In the genomic region with DNA sequence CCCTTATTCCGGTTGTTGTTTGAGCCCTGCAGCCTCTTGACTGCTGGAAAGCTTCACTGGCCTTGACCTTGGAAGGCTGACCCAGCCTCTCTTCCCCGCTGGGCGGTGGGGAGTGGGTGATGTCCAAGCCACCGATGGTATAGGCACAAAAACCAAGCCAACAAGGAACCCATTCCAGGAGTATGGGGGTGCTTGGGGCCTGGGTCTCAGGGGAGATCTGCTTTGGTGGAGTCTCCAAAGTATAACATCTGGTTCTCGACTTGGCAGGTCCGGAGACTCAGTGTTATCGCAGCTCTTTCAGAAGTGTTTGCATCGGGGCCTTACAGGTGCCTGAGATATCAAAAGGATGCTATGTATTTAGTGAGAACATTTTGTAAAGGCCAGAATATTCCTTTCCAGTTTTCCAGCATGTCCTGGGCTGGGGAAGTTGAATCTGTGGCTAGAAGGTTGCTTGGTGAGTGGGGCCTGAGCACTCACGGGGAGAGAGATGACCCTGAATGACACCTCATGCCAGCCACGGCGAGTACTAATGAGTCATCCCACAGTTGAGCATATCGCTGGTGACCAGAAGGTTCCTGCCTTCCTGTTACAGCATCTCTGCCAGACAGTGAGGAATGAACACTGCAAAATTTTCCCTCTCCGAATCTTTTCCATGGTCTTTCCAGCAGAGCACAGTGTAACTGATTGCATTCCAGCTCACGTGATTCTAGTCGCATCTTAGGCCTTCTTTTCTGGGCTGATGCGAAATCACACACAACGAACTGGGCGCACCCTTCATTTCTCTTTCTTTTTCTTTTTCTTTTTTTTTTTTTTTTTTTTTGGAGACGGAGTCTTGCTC, we compare ENCODE assay signal across 10 cellular contexts.
DNase-seq lines count a peak whose midpoint lies in the region; ATAC-seq, FAIRE-seq and TF ChIP-seq lines count a peak whose summit lies in the region.
"Had no signal": no experiment of that assay in that cellular context is flagged by ENCODE, and none has a peak within 500 bp of the region (broad histone marks: within the 10 kb centered on the region; RNA-seq: fewer than 3 reads in every experiment).

No MANE protein-coding gene starts in this region.

- H3K4me1 Mint-ChIP-seq in naive thymus-derived CD8-positive, alpha-beta T cell: peaks cover 6 to 17% (median 13%) of the 10 kb centered on the region in 4 donors

- H3K4me2 ChIP-seq in K562 (ENCODE audit: insufficient read depth, low read length): peak overlapping the region; percentile 97

- H3K4me1 ChIP-seq in K562 (replicated peaks in 1 of 2; ENCODE audit: control insufficient read depth in 2 of 2, insufficient read depth in 2 of 2, low read length in 2 of 2): peaks cover 63 to 72% of the 10 kb centered on the region in 2 experiments
- peaks cover 8% of the 10 kb centered on the region for H3K4me1 ChIP-seq in mesodermal cell (ENCODE audit: control insufficient read depth, insufficient read depth, low read length, poor library complexity, severe bottlenecking)
- no peaks in the 10 kb centered on the region for H3K4me1 ChIP-seq in uterus

- H3K4me3 Mint-ChIP-seq in naive thymus-derived CD8-positive, alpha-beta T cell: no peak overlapping the region

- no peak; a peak in 2 of 4 replicates for TF ChIP-seq RAD21 in K562 (CRISPR knock-in tag; conservative IDR thresholded peaks at IDR 0.05 in 1 of 2, IDR thresholded peaks at IDR 0.05 in 1 of 2)

- H3K27ac ChIP-seq in K562 (ENCODE audit: extremely low read depth, low read depth, low read length): peak overlapping the region; percentile 98
- peak overlapping the region; percentile 7 for H3K27ac ChIP-seq in mesodermal cell (ENCODE audit: low read depth, low read length, severe bottlenecking)
- no peak overlapping the region for H3K27ac ChIP-seq in uterus
- H3K27ac ChIP-seq: transverse colon had no signal

- BruUV-seq in K562 (replicated peaks; lab: Mats Ljungman, UMichigan): TSS peak; percentile 82

- H3K36me3 ChIP-seq in K562 (ENCODE audit: control insufficient read depth, insufficient read depth, low read length): peaks cover 3% of the 10 kb centered on the region; the same call in 1 of the 3 replicates
- H3K36me3 ChIP-seq in mesodermal cell (ENCODE audit: control insufficient read depth, insufficient read depth, low read length): no peaks in the 10 kb centered on the region
- no peaks in the 10 kb centered on the region for H3K36me3 ChIP-seq in uterus
- H3K36me3 ChIP-seq: transverse colon had no signal

- H3K27me3 ChIP-seq in K562 (ENCODE audit: control insufficient read depth in 2 of 2, insufficient read depth in 2 of 2, low read length in 2 of 2) (no peaks in the 10 kb centered on the region), uterus (no peaks in the 10 kb centered on the region)
- H3K27me3 ChIP-seq: transverse colon had no signal

- peak overlapping the region; percentile 36 for H3K4me3 ChIP-seq in K562
- no peak overlapping the region for H3K4me3 ChIP-seq in mesodermal cell (ENCODE audit: extremely low read depth, insufficient read depth, low read length, poor library complexity, severe bottlenecking)
- no peak overlapping the region for H3K4me3 ChIP-seq in uterus
- H3K4me3 ChIP-seq: transverse colon had no signal

- POLR2A ChIA-PET in K562 (lab: Yijun Ruan, JAX): interaction anchor here (0.6 to 3.3 kb wide), 19 partner anchors 9 to 480 kb away, joined by 3 to 22 read pairs (median 4); partner anchors contain the start of genes TMEM242 and ZDHHC14
- POLR2A ChIA-PET in naive thymus-derived CD8-positive, alpha-beta T cell (lab: Charles Lee): no interaction called here

- no peak; a peak in 1 of 6 replicates for TF ChIP-seq CTCF in K562 (IDR thresholded peaks at IDR 0.05 in 2 of 3, conservative IDR thresholded peaks at IDR 0.05 in 1 of 3; ENCODE audit: insufficient read depth in 2 of 3, low read depth in 1 of 3, low read length in 3 of 3)
- TF ChIP-seq CTCF in uterus (IDR thresholded peaks at IDR 0.05): no peak

- H2AFZ ChIP-seq in K562 (ENCODE audit: low read depth, low read length): peak overlapping the region; percentile 85

- peak overlapping the region in 1 of 10 donors; percentile 37 for H3K27ac Mint-ChIP-seq in naive thymus-derived CD8-positive, alpha-beta T cell

- DNase-seq in COLO668 (lab: John Stamatoyannopoulos, UW; ENCODE audit: unreplicated experiment): peak; percentile 7
- peak; percentile 78 for DNase-seq in KBM-7
- DNase-seq in K562 (ENCODE audit: extremely low read depth in 1 of 4, low spot score in 3 of 4): peak; percentile 94 to 97 (median 96)
- DNase-seq in uterus: no peak
- no peak for DNase-seq in naive thymus-derived CD8-positive, alpha-beta T cell
- no peak for DNase-seq in NCI-H446 treated with DMSO at 0.1 percent for 48 hours (lab: John Stamatoyannopoulos, UW)
- DNase-seq: retina, transverse colon had no signal

- no peaks in the 10 kb centered on the region for H3K36me3 Mint-ChIP-seq in naive thymus-derived CD8-positive, alpha-beta T cell

- in situ Hi-C loops in KBM-7 (cut with MboI; ENCODE audit: low pct_unique_long_range_greater_than_20kb, low sequenced_read_pairs) (no loop called here), K562 (cut with MboI) (no loop called here)

- no peaks in the 10 kb centered on the region for H3K9me3 Mint-ChIP-seq in naive thymus-derived CD8-positive, alpha-beta T cell

- ATAC-seq in K562: peak; percentile 83
- ATAC-seq in GM18873 (IDR thresholded peaks at IDR 0.05; ENCODE audit: low FRiP score, unreplicated experiment): no peak
- no peak for ATAC-seq in naive thymus-derived CD8-positive, alpha-beta T cell

- FAIRE-seq in K562 (lab: Jason Lieb, UNC): peak; percentile 97

- CTCF ChIA-PET in K562 (lab: Yijun Ruan, JAX; ENCODE audit: low intra/inter-chr PET ratio): interaction anchor here (0.7 kb wide), 1 partner anchor 24 kb away, joined by 3 read pairs; no protein-coding TSS in a partner anchor

- H3K9ac ChIP-seq in K562 (ENCODE audit: insufficient read depth in 1 of 2, low read depth in 2 of 2, low read length in 2 of 2): peak overlapping the region; percentile 85 to 95

- WGBS in K562 (ENCODE audit: insufficient coverage, low coverage, missing lambda C conversion rate): 4% methylated on average over 17 of the region's 19 CpGs
- 80 to 84% methylated on average over 14 to 15 of the region's 19 CpGs for WGBS in mesodermal cell (ENCODE audit: insufficient coverage in 2 of 2), 2 experiments

- peak; percentile 99 for TF ChIP-seq EP300 in K562 (IDR thresholded peaks at IDR 0.05; ENCODE audit: low read length)

- intact Hi-C loops in K562 (cut with micrococcal nuclease): loop anchor here (2.0 to 10.0 kb wide), 5 partner anchors 54 to 1870 kb away; partner anchors contain the start of gene ZDHHC14
- intact Hi-C loops in uterus (cut with DNase I; ENCODE audit: low total_unique reads): no loop called here

- H3K9me3 ChIP-seq in K562 (replicated peaks; ENCODE audit: control insufficient read depth, insufficient read depth, low read depth, low read length) (no peaks in the 10 kb centered on the region), mesodermal cell (ENCODE audit: control insufficient read depth, low read length) (no peaks in the 10 kb centered on the region), uterus (no peaks in the 10 kb centered on the region)
- H3K9me3 ChIP-seq: transverse colon had no signal

- TF ChIP-seq POLR2A in K562 (conservative IDR thresholded peaks at IDR 0.05) (peak; percentile 73), uterus (IDR thresholded peaks at IDR 0.05) (no peak)

- peaks cover 61% of the 10 kb centered on the region for H3K79me2 ChIP-seq in K562 (ENCODE audit: control insufficient read depth, insufficient read depth, low read length)

- H4K20me1 ChIP-seq in K562 (replicated peaks; ENCODE audit: control insufficient read depth, insufficient read depth, low read length): no peaks in the 10 kb centered on the region

- H3K27me3 Mint-ChIP-seq in naive thymus-derived CD8-positive, alpha-beta T cell: peaks cover 0 to 2% (median 0%) of the 10 kb centered on the region in 5 donors

- H3K9me1 ChIP-seq in K562 (ENCODE audit: control insufficient read depth, insufficient read depth, low read length): no peaks in the 10 kb centered on the region

TF ChIP-seq in K562, 482 proteins besides CTCF, POLR2A, EP300 and RAD21 (continues in another document):
- TF ChIP-seq FIP1L1 (IDR thresholded peaks at IDR 0.05; ENCODE audit: low read depth, low read length, poor library complexity, severe bottlenecking) (no peak), RCOR1 (IDR thresholded peaks at IDR 0.05; ENCODE audit: borderline replicate concordance in 1 of 2, low read depth in 2 of 2, low read length in 2 of 2) (peak; percentile 64 to 93; a peak in 3 of 4 replicates), ZNF316 (IDR thresholded peaks at IDR 0.05) (peak; percentile 89), POLR3G (IDR thresholded peaks at IDR 0.05; ENCODE audit: extremely low read depth, insufficient read length, insufficient replicate concordance) (no peak), TAL1 (IDR thresholded peaks at IDR 0.05) (peak; percentile 95), THAP7 (CRISPR knock-in tag; IDR thresholded peaks at IDR 0.05) (no peak), PYGO2 (tag; IDR thresholded peaks at IDR 0.05) (0 out of 2 replicates have a peak, but pooled peaks have one; percentile 41), ZZZ3 (IDR thresholded peaks at IDR 0.05) (0 out of 2 replicates have a peak, but pooled peaks have one; percentile 40), ZNF436 (CRISPR knock-in tag; IDR thresholded peaks at IDR 0.05) (no peak), POLR2AphosphoS5 (IDR thresholded peaks at IDR 0.05; ENCODE audit: control insufficient read depth, insufficient read depth, low read depth, low read length) (peak; percentile 85; the same call in 1 of the 2 replicates), CSDE1 (IDR thresholded peaks at IDR 0.05) (no peak; a peak in 1 of 4 replicates)
- TF ChIP-seq, protein P1, sequence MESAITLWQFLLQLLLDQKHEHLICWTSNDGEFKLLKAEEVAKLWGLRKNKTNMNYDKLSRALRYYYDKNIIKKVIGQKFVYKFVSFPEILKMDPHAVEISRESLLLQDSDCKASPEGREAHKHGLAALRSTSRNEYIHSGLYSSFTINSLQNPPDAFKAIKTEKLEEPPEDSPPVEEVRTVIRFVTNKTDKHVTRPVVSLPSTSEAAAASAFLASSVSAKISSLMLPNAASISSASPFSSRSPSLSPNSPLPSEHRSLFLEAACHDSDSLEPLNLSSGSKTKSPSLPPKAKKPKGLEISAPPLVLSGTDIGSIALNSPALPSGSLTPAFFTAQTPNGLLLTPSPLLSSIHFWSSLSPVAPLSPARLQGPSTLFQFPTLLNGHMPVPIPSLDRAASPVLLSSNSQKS (CRISPR knock-in tag; IDR thresholded peaks at IDR 0.05): no peak

Comparison
In these comparisons a context has a peak if more than half of its experiments do, and no peak if none do; other contexts are left out.
1. DNase-seq: peak in COLO668 (single experiment), KBM-7 (single experiment) and K562 (4 of 4); none in uterus (0 of 2), naive thymus-derived CD8-positive, alpha-beta T cell (0 of 10) and NCI-H446 treated with DMSO at 0.1 percent for 48 hours (single experiment).
2. H3K27ac ChIP-seq: peak in K562 (single experiment) and mesodermal cell (single experiment); none in uterus (0 of 2).